1 cellular context compared by ENCODE assay signal in the genomic region with DNA sequence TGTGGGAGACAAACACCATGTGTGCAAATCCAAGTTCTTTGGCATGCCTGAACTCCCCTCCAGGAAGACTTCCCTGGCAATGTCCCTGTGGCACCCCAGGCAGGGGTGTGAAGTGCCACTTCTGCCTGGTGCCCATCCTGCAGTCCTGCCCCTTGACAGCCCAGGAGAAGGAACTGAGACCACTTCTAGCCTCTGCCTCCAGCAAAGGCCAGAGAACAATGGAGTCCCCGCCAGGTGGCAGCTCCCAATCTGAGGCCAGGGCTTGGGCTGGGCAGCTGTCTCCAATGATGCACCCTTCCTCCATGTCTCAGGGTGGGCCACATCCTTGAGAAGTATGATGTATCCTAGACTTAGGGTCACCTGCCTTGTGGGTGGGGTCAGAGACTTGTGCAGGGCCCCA.
TF ChIP-seq lines count a peak whose summit lies in the region.

No MANE protein-coding gene starts in this region.

TF ChIP-seq in HepG2, 621 proteins besides CTCF, POLR2A, EP300 and RAD21:
- TF ChIP-seq MZF1 (CRISPR knock-in tag; IDR thresholded peaks at IDR 0.05; ENCODE audit: borderline replicate concordance), result no peak
- TF ChIP-seq RXRA (CRISPR knock-in tag; IDR thresholded peaks at IDR 0.05), result 0 out of 2 replicates have a peak, but pooled peaks have one; percentile 5
- 0 out of 2 replicates have a peak, but pooled peaks have one; percentile 3 for TF ChIP-seq SMC3 (IDR thresholded peaks at IDR 0.05; ENCODE audit: low read length)
- TF ChIP-seq JUNB (CRISPR knock-in tag; IDR thresholded peaks at IDR 0.05; ENCODE audit: borderline replicate concordance), result no peak
- TF ChIP-seq ZEB1 (IDR thresholded peaks at IDR 0.05; ENCODE audit: insufficient replicate concordance, low read depth), result no peak
- TF ChIP-seq MAFG (CRISPR knock-in tag; IDR thresholded peaks at IDR 0.05), result 0 out of 2 replicates have a peak, but pooled peaks have one; percentile 19
- TF ChIP-seq MAFF (IDR thresholded peaks at IDR 0.05; ENCODE audit: low read depth, low read length), result no peak
- TF ChIP-seq ZNF609 (CRISPR knock-in tag; IDR thresholded peaks at IDR 0.05; ENCODE audit: borderline replicate concordance), result no peak
- TF ChIP-seq SIX1 (CRISPR knock-in tag; IDR thresholded peaks at IDR 0.05; ENCODE audit: borderline replicate concordance), result no peak
- TF ChIP-seq NR2F6 (IDR thresholded peaks at IDR 0.05), result no peak
- no peak for TF ChIP-seq NR2F6 (CRISPR knock-in tag; IDR thresholded peaks at IDR 0.05)
- no peak for TF ChIP-seq KLF6 (CRISPR knock-in tag; IDR thresholded peaks at IDR 0.05)
- TF ChIP-seq ELF4 (CRISPR knock-in tag; IDR thresholded peaks at IDR 0.05; ENCODE audit: borderline replicate concordance), result no peak
- TF ChIP-seq ZBTB7B (CRISPR knock-in tag; IDR thresholded peaks at IDR 0.05), result no peak
- no peak for TF ChIP-seq XRCC5 (optimal IDR thresholded peaks at IDR 0.05; ENCODE audit: low read length)
- TF ChIP-seq ZNF136 (CRISPR knock-in tag; IDR thresholded peaks at IDR 0.05; ENCODE audit: low read depth), result no peak
- TF ChIP-seq ZNF414 (CRISPR knock-in tag; IDR thresholded peaks at IDR 0.05), result 0 out of 2 replicates have a peak, but pooled peaks have one; percentile 7
- no peak for TF ChIP-seq ZNF747 (CRISPR knock-in tag; IDR thresholded peaks at IDR 0.05; ENCODE audit: borderline replicate concordance)
- no peak for TF ChIP-seq ZMYM4 (CRISPR knock-in tag; IDR thresholded peaks at IDR 0.05)
- TF ChIP-seq ZNF501 (CRISPR knock-in tag; IDR thresholded peaks at IDR 0.05), result 0 out of 2 replicates have a peak, but pooled peaks have one; percentile 9
- no peak for TF ChIP-seq GABPB1 (CRISPR knock-in tag; IDR thresholded peaks at IDR 0.05)
- TF ChIP-seq STAG1 (CRISPR knock-in tag; IDR thresholded peaks at IDR 0.05), result peak; percentile 54
- TF ChIP-seq, protein P1, sequence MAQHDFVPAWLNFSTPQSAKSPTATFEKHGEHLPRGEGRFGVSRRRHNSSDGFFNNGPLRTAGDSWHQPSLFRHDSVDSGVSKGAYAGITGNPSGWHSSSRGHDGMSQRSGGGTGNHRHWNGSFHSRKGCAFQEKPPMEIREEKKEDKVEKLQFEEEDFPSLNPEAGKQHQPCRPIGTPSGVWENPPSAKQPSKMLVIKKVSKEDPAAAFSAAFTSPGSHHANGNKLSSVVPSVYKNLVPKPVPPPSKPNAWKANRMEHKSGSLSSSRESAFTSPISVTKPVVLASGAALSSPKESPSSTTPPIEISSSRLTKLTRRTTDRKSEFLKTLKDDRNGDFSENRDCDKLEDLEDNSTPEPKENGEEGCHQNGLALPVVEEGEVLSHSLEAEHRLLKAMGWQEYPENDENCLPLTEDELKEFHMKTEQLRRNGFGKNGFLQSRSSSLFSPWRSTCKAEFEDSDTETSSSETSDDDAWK (CRISPR knock-in tag; IDR thresholded peaks at IDR 0.05), result no peak
- TF ChIP-seq SP1 (IDR thresholded peaks at IDR 0.05), result no peak
- no peak for TF ChIP-seq SP1 (CRISPR knock-in tag; IDR thresholded peaks at IDR 0.05)
- TF ChIP-seq TBP (CRISPR knock-in tag; IDR thresholded peaks at IDR 0.05), result no peak
